18 cellular contexts compared by ENCODE assay signal in genomic region chr7:25947669-25948516, GRCh38.
DNase-seq lines count a peak whose midpoint lies in the region; ATAC-seq and TF ChIP-seq lines count a peak whose summit lies in the region.
"Had no signal": no experiment of that assay in that cellular context is flagged by ENCODE, and none has a peak within 500 bp of the region (broad histone marks: within the 10 kb centered on the region; RNA-seq: fewer than 3 reads in every experiment).

No MANE protein-coding gene starts in this region.

- H4K20me1 ChIP-seq in MM.1S (ENCODE audit: insufficient read depth, low read length) = no peaks in the 10 kb centered on the region
- H4K20me1 ChIP-seq in hepatocyte (ENCODE audit: insufficient read depth, poor library complexity, severe bottlenecking) = no peaks in the 10 kb centered on the region

- no peak overlapping the region for H4K8ac ChIP-seq in neuronal stem cell (ENCODE audit: low read depth, low read length)

- no peak overlapping the region for H2BK12ac ChIP-seq in neuronal stem cell (ENCODE audit: low read length)

- H3K9ac ChIP-seq in MM.1S (ENCODE audit: low read length) = peak overlapping the region; percentile 99
- H3K9ac ChIP-seq in neuronal stem cell (ENCODE audit: low read depth, low read length, poor library complexity) = no peak overlapping the region

- no peak overlapping the region for H2BK120ac ChIP-seq in neuronal stem cell (ENCODE audit: low read depth, low read length)

- H3K4me2 ChIP-seq in MM.1S (ENCODE audit: low read depth, low read length) (peak overlapping the region; percentile 92), hepatocyte (peak overlapping the region; percentile 95), neuronal stem cell (ENCODE audit: insufficient read depth, low read length, poor library complexity, severe bottlenecking) (no peak overlapping the region)
- H3K4me2 ChIP-seq: PC-9 had no signal

- no peak overlapping the region for H3K18ac ChIP-seq in neuronal stem cell (ENCODE audit: low read length)

- peaks cover 48% of the 10 kb centered on the region for H3F3A ChIP-seq in MM.1S (ENCODE audit: insufficient read depth, low read length)

- peak; percentile 78 for DNase-seq in MM.1S
- no peak for DNase-seq in hepatocyte (ENCODE audit: low spot score)
- DNase-seq in sigmoid colon = no peak
- DNase-seq in neuronal stem cell (ENCODE audit: low spot score) = no peak
- no peak for DNase-seq in erythroblast (lab: John Stamatoyannopoulos, UW)
- DNase-seq: activated CD4-positive, alpha-beta T cell treated with anti-CD3 and anti-CD28 coated beads for 1 hour; activated CD8-positive, alpha-beta memory T cell treated with anti-CD3 and anti-CD28 coated beads, Interleukin-2, amount 50 U/mL, for 4 hours; activated naive CD4-positive, alpha-beta T cell treated with Interleukin-2 at 50 U/mL for 16 hours; NCI-H2029 treated with DMSO at 0.1 percent for 48 hours; NCI-H524; PC-9; stimulated activated naive CD8-positive, alpha-beta T cell treated with anti-CD3 and anti-CD28 coated beads, Interleukin-15, amount 100 ng/mL, for 72 hours; T1000 had no signal

- no peak for TF ChIP-seq POLR2A in sigmoid colon (IDR thresholded peaks at IDR 0.05)
- TF ChIP-seq POLR2A in erythroblast (IDR thresholded peaks at IDR 0.05; ENCODE audit: low read length) = no peak

- no peak overlapping the region for H3K23ac ChIP-seq in neuronal stem cell (ENCODE audit: low read depth, low read length, poor library complexity)

- no peaks in the 10 kb centered on the region for H3K27me3 ChIP-seq in MM.1S (replicated peaks; ENCODE audit: insufficient read depth, low read length)
- no peaks in the 10 kb centered on the region for H3K27me3 ChIP-seq in hepatocyte
- H3K27me3 ChIP-seq in sigmoid colon = peaks cover 0 to 5% (median 0%) of the 10 kb centered on the region in 3 donors
- peaks cover 0 to 61% (median 13%) of the 10 kb centered on the region in 3 experiments for H3K27me3 ChIP-seq in neuronal stem cell (ENCODE audit: control insufficient read depth in 3 of 3, insufficient read depth in 3 of 3, low read depth in 1 of 3, low read length in 3 of 3)

- H3K9me2 ChIP-seq in MM.1S (replicated peaks; ENCODE audit: insufficient read depth, low read length) = no peaks in the 10 kb centered on the region
- H3K9me2 ChIP-seq in hepatocyte (replicated peaks; ENCODE audit: insufficient read depth) = no peaks in the 10 kb centered on the region

- H3K27ac ChIP-seq in MM.1S (ENCODE audit: low read length) (peak overlapping the region; percentile 96), hepatocyte (no peak overlapping the region), sigmoid colon (no peak overlapping the region), neuronal stem cell (replicated peaks; ENCODE audit: low read length) (no peak overlapping the region)
- H3K27ac ChIP-seq: PC-9, SK-N-MC had no signal

- no peak overlapping the region for H2AK5ac ChIP-seq in neuronal stem cell (ENCODE audit: low read depth, low read length)

- ATAC-seq in GM19351 (IDR thresholded peaks at IDR 0.05; ENCODE audit: unreplicated experiment) (peak; percentile 25), GM21360 (IDR thresholded peaks at IDR 0.05; ENCODE audit: unreplicated experiment) (no peak)
- ATAC-seq: natural killer cell treated with Interleukin-12 subunit alpha and Interleukin-12 subunit beta and Interleukin-15 and Interleukin-18, amount 100 ng/mL, for 72 hours; stimulated activated naive CD8-positive, alpha-beta T cell treated with anti-CD3 and anti-CD28 coated beads, Interleukin-15, amount 100 ng/mL, for 72 hours had no signal

- no peak overlapping the region for H2BK5ac ChIP-seq in neuronal stem cell (ENCODE audit: low read length)

- H3K36me3 ChIP-seq in MM.1S (replicated peaks; ENCODE audit: insufficient read depth, low read length) (no peaks in the 10 kb centered on the region), hepatocyte (replicated peaks; ENCODE audit: insufficient read depth, low read depth) (no peaks in the 10 kb centered on the region), sigmoid colon (no peaks in the 10 kb centered on the region), neuronal stem cell (replicated peaks in 1 of 2; ENCODE audit: control insufficient read depth in 2 of 2, insufficient read depth in 2 of 2, low read length in 2 of 2) (no peaks in the 10 kb centered on the region)

- WGBS in hepatocyte (ENCODE audit: low lambda C conversion rate, missing lambda C conversion rate) = 89% methylated on average over 13 of the region's 13 CpGs
- WGBS in sigmoid colon, 2 donors = 77 to 85% methylated on average over 13 of the region's 13 CpGs
- no CpG with 5 or more reads among the region's 13 CpGs for WGBS in neuronal stem cell (ENCODE audit: extremely low coverage in 2 of 2, insufficient read length in 2 of 2, insufficient replicate concordance in 1 of 2), 2 donors

- no peak overlapping the region for H2BK15ac ChIP-seq in neuronal stem cell (ENCODE audit: low read length)

- no peaks in the 10 kb centered on the region for H3K9me3 ChIP-seq in MM.1S (replicated peaks; ENCODE audit: insufficient read depth, low read length)
- no peaks in the 10 kb centered on the region for H3K9me3 ChIP-seq in hepatocyte (ENCODE audit: low read depth)
- no peaks in the 10 kb centered on the region for H3K9me3 ChIP-seq in sigmoid colon
- no peaks in the 10 kb centered on the region for H3K9me3 ChIP-seq in neuronal stem cell (replicated peaks in 1 of 2; ENCODE audit: control insufficient read depth in 2 of 2, insufficient read depth in 1 of 2, low read depth in 1 of 2, low read length in 2 of 2)

- H3K79me2 ChIP-seq in MM.1S (ENCODE audit: low read length) (peaks cover 24% of the 10 kb centered on the region), hepatocyte (peaks cover 21% of the 10 kb centered on the region)

- no peak overlapping the region for H3K14ac ChIP-seq in neuronal stem cell (ENCODE audit: low read length)

- H3K79me1 ChIP-seq in neuronal stem cell (ENCODE audit: low read depth, low read length) = no peaks in the 10 kb centered on the region

- TF ChIP-seq EP300 in sigmoid colon (IDR thresholded peaks at IDR 0.05) = no peak

- H2AFZ ChIP-seq in MM.1S (ENCODE audit: low read length) (no peak overlapping the region), hepatocyte (no peak overlapping the region), neuronal stem cell (ENCODE audit: low read length) (no peak overlapping the region)
- H2AFZ ChIP-seq: PC-9 had no signal

- intact Hi-C loops in sigmoid colon (cut with DNase I) = no loop called here

- H4K91ac ChIP-seq in neuronal stem cell (ENCODE audit: low read depth, low read length, poor library complexity) = no peak overlapping the region

- H3K4me1 ChIP-seq in MM.1S (ENCODE audit: low read length) (peaks cover 39% of the 10 kb centered on the region), hepatocyte (ENCODE audit: insufficient read depth) (peaks cover 8% of the 10 kb centered on the region), sigmoid colon (peaks cover 0 to 18% (median 16%) of the 10 kb centered on the region in 4 donors), neuronal stem cell (ENCODE audit: control insufficient read depth in 2 of 2, insufficient read depth in 1 of 2, low read depth in 1 of 2, low read length in 2 of 2) (peaks cover 1 to 5% of the 10 kb centered on the region in 2 donors)

- TF ChIP-seq CTCF in MM.1S (IDR thresholded peaks at IDR 0.05; ENCODE audit: low read length) = no peak
- no peak for TF ChIP-seq CTCF in hepatocyte (IDR thresholded peaks at IDR 0.05; ENCODE audit: poor library complexity)
- TF ChIP-seq CTCF in sigmoid colon (IDR thresholded peaks at IDR 0.05) = no peak

- no peak overlapping the region for H3K4ac ChIP-seq in neuronal stem cell (ENCODE audit: low read length)

- H3K4me3 ChIP-seq in GM08714 (ENCODE audit: low read length) (peak overlapping the region; percentile 31; the same call in 1 of the 2 replicates), MM.1S (ENCODE audit: low read length) (peak overlapping the region; percentile 84), hepatocyte (no peak overlapping the region), sigmoid colon (no peak overlapping the region), neuronal stem cell (ENCODE audit: low read length in 2 of 2) (no peak overlapping the region)
- H3K4me3 ChIP-seq: PC-9, SK-N-MC had no signal

Comparison
In these comparisons a context has a peak if more than half of its experiments do, and no peak if none do; other contexts are left out.
1. H3K4me3 ChIP-seq: peak in GM08714 (single experiment) and MM.1S (single experiment); none in hepatocyte (single experiment), sigmoid colon (0 of 4) and neuronal stem cell (0 of 2).